In the genomic region with DNA sequence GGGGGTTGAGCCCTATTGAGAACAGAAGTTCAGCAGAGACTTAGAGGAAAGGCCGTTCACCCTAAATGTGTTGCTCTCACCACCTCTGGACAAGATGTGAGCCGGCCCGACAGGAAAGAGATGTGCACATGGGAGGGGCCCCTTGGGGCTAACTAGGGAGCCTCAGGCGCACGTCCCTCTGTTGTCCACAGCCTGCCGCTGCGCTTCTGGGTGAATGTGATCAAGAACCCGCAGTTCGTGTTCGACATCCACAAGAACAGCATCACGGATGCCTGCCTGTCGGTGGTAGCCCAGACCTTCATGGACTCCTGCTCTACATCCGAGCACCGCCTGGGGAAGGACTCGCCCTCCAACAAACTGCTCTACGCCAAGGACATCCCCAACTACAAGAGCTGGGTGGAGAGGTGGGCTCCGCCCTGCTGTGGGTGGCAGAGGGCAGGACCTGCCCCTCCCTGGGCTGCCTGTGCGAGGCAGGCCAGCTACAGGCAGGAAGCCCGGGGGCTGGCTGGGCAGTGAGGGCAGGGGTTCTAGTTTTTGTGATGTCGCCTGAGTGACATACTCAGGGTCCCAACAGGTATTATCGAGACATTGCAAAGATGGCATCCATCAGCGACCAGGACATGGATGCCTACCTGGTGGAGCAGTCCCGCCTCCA, we compare ENCODE assay signal across 6 cellular contexts.
"Had no signal": no experiment of that assay in that cellular context is flagged by ENCODE, and none has a peak within 500 bp of the region (broad histone marks: within the 10 kb centered on the region; RNA-seq: fewer than 3 reads in every experiment).

No MANE protein-coding gene starts in this region.

- H3K4me3 ChIP-seq: GM23338, HAP-1 had no signal

- H3K4me2 ChIP-seq: GM23338 had no signal

- ATAC-seq: HCT116 had no signal

- H2AFZ ChIP-seq: GM23338 had no signal

- H3K9me3 ChIP-seq: HAP-1 had no signal

- H3K4me1 ChIP-seq: HAP-1 had no signal

- DNase-seq: H7, IMR-90, KBM-7 had no signal
